8 cellular contexts compared by ENCODE assay signal in the genomic region with DNA sequence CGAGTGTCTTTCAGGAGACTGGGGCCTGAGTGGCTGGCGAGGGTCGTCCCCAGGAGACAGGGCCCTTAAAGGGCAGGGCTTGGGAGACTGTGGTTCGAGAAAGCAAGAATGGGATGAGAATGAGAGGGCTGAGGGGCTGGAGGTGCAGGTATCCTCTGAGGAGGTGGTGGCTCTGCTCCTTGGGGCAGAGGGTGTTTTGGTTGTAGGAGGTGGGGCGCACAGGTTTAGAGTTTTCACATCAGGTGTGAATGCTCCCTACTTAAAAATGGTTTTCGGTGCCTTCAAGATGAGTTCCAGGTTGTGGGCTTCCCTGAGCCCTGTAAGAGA. TPM values are rescaled to one million over a fixed set of nuclear protein-coding genes. Genes with fewer than 3 reads are reported as not detected.
DNase-seq lines count a peak whose midpoint lies in the region; TF ChIP-seq lines count a peak whose summit lies in the region.

No MANE protein-coding gene starts in this region.

- no peak for DNase-seq in GM12865 (ENCODE audit: low read depth)
- peak; percentile 41 for DNase-seq in OCI-M1 (lab: John Stamatoyannopoulos, UW)
- DNase-seq in epithelial cell of proximal tubule (ENCODE audit: low read depth): no peak
- peak in 1 of 2 donors; percentile 14 for DNase-seq in trophoblast cell
- no peak for DNase-seq in NCI-H1417 treated with DMSO at 0.1 percent for 48 hours (lab: John Stamatoyannopoulos, UW)
- no peak for DNase-seq in OCI-M2 (lab: John Stamatoyannopoulos, UW; ENCODE audit: unreplicated experiment)
- no peak for DNase-seq in GF-D8 (lab: John Stamatoyannopoulos, UW)
- DNase-seq in HT-29 (ENCODE audit: low spot score): no peak

- H2BK12ac ChIP-seq in trophoblast cell (ENCODE audit: low read length): no peak overlapping the region

- H4K8ac ChIP-seq in trophoblast cell (ENCODE audit: low read depth, low read length): peak overlapping the region; percentile 77

- H2BK120ac ChIP-seq in trophoblast cell (ENCODE audit: insufficient read depth, low read length, poor library complexity): no peak overlapping the region

- H3K23ac ChIP-seq in trophoblast cell (ENCODE audit: low read length): no peak overlapping the region

- H3K14ac ChIP-seq in trophoblast cell (ENCODE audit: low read length): peak overlapping the region; percentile 57

- H3K27ac ChIP-seq in trophoblast cell (ENCODE audit: low read depth, low read length): peak overlapping the region; percentile 3

- H3K79me2 ChIP-seq in trophoblast cell (ENCODE audit: control insufficient read depth, insufficient read depth, low read length, poor library complexity): peaks cover 3% of the 10 kb centered on the region

- H4K12ac ChIP-seq in trophoblast cell (ENCODE audit: low read depth, low read length): peak overlapping the region; percentile 56

- peak overlapping the region; percentile 8 for H2BK5ac ChIP-seq in trophoblast cell (ENCODE audit: low read depth, low read length, poor library complexity)

- H3K4ac ChIP-seq in trophoblast cell (ENCODE audit: low read depth, low read length): peak overlapping the region; percentile 17

- H3K4me2 ChIP-seq in trophoblast cell (ENCODE audit: low read length): peak overlapping the region; percentile 81

- H3K4me1 ChIP-seq in trophoblast cell (ENCODE audit: control insufficient read depth in 1 of 2, insufficient read depth in 2 of 2, low read length in 2 of 2): peaks cover 3% of the 10 kb centered on the region in 2 experiments

- TF ChIP-seq CTCF in GM12865 (IDR thresholded peaks at IDR 0.05; ENCODE audit: insufficient read depth, low read depth, low read length, missing control alignments) (no peak), epithelial cell of proximal tubule (conservative IDR thresholded peaks at IDR 0.05; ENCODE audit: low read depth, low read length) (no peak)

- H3K36me3 ChIP-seq in trophoblast cell (ENCODE audit: control insufficient read depth in 1 of 2, insufficient read depth in 2 of 2, low read length in 2 of 2): peaks cover 2 to 3% of the 10 kb centered on the region in 2 experiments

- no peak overlapping the region for H2AK5ac ChIP-seq in trophoblast cell (ENCODE audit: low read length)

- peak overlapping the region; percentile 19 for H3K18ac ChIP-seq in trophoblast cell (ENCODE audit: low read length)

- H3K4me3 ChIP-seq in GM12865 (ENCODE audit: low read depth, low read length) (peak overlapping the region; percentile 64), epithelial cell of proximal tubule (ENCODE audit: low read depth, low read length) (peak overlapping the region; percentile 73), trophoblast cell (ENCODE audit: low read depth, low read length) (peak overlapping the region; percentile 83)

- H3K9me3 ChIP-seq in trophoblast cell (ENCODE audit: insufficient read depth, low read depth, low read length): peaks cover 1% of the 10 kb centered on the region

- H3K27me3 ChIP-seq in trophoblast cell (ENCODE audit: insufficient read depth, low read length): no peaks in the 10 kb centered on the region

- peak overlapping the region; percentile 61 for H4K91ac ChIP-seq in trophoblast cell (ENCODE audit: low read depth, low read length)

- peak overlapping the region; percentile 87 for H2AFZ ChIP-seq in trophoblast cell (ENCODE audit: insufficient read depth, low read length, poor library complexity)

- no CpG with 5 or more reads among the region's 6 CpGs for WGBS in trophoblast cell (ENCODE audit: extremely low coverage, insufficient coverage, insufficient read length)

- H3K9ac ChIP-seq in trophoblast cell (ENCODE audit: low read length): peak overlapping the region; percentile 61

- peaks cover 6% of the 10 kb centered on the region for H3K79me1 ChIP-seq in trophoblast cell (ENCODE audit: low read length)

RNA-seq across cellular contexts. Expression of a gene that starts 0.4 kb away (rescaled TPM):
- total RNA-seq in epithelial cell of proximal tubule: 3.8 and 15.2 TPM in 2 replicates
- 15.7 and 16.0 TPM in 2 replicates for polyA plus RNA-seq in trophoblast cell (2013)
- 7.4 and 10.2 TPM in 2 replicates for total RNA-seq in HT-29 (2014; rRNA removed; shearing (Covaris generic))
